8 cellular contexts compared by ENCODE assay signal in the genomic region with DNA sequence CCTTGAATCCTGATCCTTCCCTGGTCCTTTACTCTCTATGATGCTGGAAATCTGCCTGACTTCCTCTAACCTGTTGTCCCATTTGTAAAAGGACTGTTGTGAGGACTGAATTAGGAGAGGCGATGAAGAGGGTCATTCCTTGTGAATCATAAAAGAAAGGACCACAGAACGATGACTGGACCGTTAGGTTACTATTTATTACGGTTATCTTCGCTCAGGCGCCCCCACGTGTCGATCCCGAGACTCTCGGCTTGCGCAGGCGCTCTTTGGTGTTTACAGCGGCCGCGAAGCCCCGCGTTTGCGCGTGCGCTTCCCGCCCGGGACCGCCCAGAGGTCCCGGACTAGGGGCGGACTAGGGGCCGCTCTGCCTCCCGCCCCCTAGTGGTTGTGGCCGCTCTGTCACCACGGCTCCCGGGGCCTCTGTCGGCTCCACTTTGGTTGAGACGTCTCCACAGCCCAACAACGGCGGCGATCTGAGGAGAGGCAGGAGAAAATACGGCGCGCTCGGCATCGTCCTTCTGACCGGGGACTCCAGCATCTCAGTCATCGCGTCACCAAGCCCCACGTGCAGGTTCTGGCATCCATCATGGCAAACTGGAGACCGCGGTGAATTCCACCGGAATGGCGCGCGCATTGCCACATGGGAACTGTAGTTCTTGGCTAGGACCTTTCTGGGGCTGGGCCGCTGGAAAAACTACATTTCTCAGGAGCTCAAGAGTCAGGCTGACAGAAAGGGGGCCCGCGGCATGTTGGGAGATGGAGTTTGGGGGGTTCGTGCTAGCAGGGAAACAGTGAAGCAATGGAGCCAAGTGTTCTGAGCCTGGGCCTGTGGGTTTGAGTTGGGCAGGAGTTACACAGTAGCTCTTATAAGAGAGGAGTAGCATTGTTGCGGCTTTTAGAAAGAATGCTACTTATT. TPM values are rescaled to one million over a fixed set of nuclear protein-coding genes. Genes with fewer than 3 reads are reported as not detected.
DNase-seq lines count a peak whose midpoint lies in the region; ATAC-seq, FAIRE-seq and TF ChIP-seq lines count a peak whose summit lies in the region.

A gene with protein sequence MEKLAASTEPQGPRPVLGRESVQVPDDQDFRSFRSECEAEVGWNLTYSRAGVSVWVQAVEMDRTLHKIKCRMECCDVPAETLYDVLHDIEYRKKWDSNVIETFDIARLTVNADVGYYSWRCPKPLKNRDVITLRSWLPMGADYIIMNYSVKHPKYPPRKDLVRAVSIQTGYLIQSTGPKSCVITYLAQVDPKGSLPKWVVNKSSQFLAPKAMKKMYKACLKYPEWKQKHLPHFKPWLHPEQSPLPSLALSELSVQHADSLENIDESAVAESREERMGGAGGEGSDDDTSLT (minus strand): TSS at position 596 of the 916 bp plus-strand sequence. CDS start 12,866 bp downstream, outside the sequence.

- H3K9me3 ChIP-seq in T-helper 17 cell (ENCODE audit: control insufficient read depth, low read length, poor library complexity, severe bottlenecking) (no peaks in the 10 kb centered on the region), psoas muscle (no peaks in the 10 kb centered on the region)

- peak; percentile 92 for ATAC-seq in HG02885 (IDR thresholded peaks at IDR 0.05; ENCODE audit: poor library complexity, unreplicated experiment)
- ATAC-seq in T-helper 17 cell = peak; percentile 93
- ATAC-seq in left ventricle myocardium superior = peak; percentile 93
- ATAC-seq in psoas muscle = peak; percentile 92 to 96 (median 94)

- WGBS in psoas muscle, 3 donors = 1 to 2% (median 1%) methylated on average over 54 to 55 of the region's 55 CpGs

- H3K27me3 Mint-ChIP-seq in T-helper 17 cell = no peaks in the 10 kb centered on the region

- no peak for FAIRE-seq in urothelium cell line (lab: Jason Lieb, UNC)

- H3K4me3 Mint-ChIP-seq in T-helper 17 cell = peak within 1 kb of the TSS; percentile 95

- peak within 1 kb of the TSS; percentile 99 for H3K27ac Mint-ChIP-seq in T-helper 17 cell

- TF ChIP-seq CTCF in psoas muscle (IDR thresholded peaks at IDR 0.05) = peak; percentile 94

- peak within 1 kb of the TSS; percentile 99 for H3K27ac ChIP-seq in angular gyrus (ENCODE audit: low read depth, low read length)
- H3K27ac ChIP-seq in psoas muscle = peak within 1 kb of the TSS; percentile 91

- peaks cover 23% of the 10 kb centered on the region for H3K4me1 Mint-ChIP-seq in T-helper 17 cell

- no peaks in the 10 kb centered on the region for H3K36me3 ChIP-seq in psoas muscle (ENCODE audit: insufficient read depth in 1 of 2, low read depth in 1 of 2)

- peak; percentile 51 for TF ChIP-seq POLR2A in GM15510 (IDR thresholded peaks at IDR 0.05; ENCODE audit: borderline replicate concordance, extremely low read depth, insufficient read length)

- peak within 1 kb of the TSS; percentile 74 for H3K4me3 ChIP-seq in psoas muscle

- H3K36me3 Mint-ChIP-seq in T-helper 17 cell (ENCODE audit: low read depth) = no peaks in the 10 kb centered on the region

- peaks cover 24% of the 10 kb centered on the region for H3K4me1 ChIP-seq in psoas muscle

- intact Hi-C loops in left ventricle myocardium superior (cut with micrococcal nuclease) (loop anchor here (5.0 kb wide), 1 partner anchor 66 kb away; no protein-coding TSS in a partner anchor), psoas muscle (cut with DNase I) (loop anchor here (2.0 to 5.0 kb wide), 3 partner anchors 67 to 206 kb away; no protein-coding TSS in a partner anchor)

- DNase-seq in NCI-H1694 treated with DMSO at 0.1 percent for 48 hours (lab: John Stamatoyannopoulos, UW) (peak; percentile 89), T-helper 17 cell (peak; percentile 91 to 96 (median 92)), left ventricle myocardium superior (peak; percentile 99), psoas muscle (peak; percentile 96 to 98), urothelium cell line (ENCODE audit: low spot score) (peak; percentile 98)

- no peaks in the 10 kb centered on the region for H3K27me3 ChIP-seq in psoas muscle (ENCODE audit: insufficient read depth in 3 of 3, low read length in 2 of 3)

RNA-seq across cellular contexts. Expression of the gene that starts here (rescaled TPM):
- total RNA-seq in T-helper 17 cell = 10 to 100 TPM; 12.9 to 17.7 TPM
- total RNA-seq in left ventricle myocardium superior = 102 TPM
- total RNA-seq in psoas muscle = 10 to 100 TPM; 47.3 to 70.7 (median 57.7) TPM
- 10 to 100 TPM; 18.6 to 99.9 (median 57.3) TPM for polyA plus RNA-seq in psoas muscle

Comparison
In these comparisons a context has a peak if more than half of its experiments do, and no peak if none do; other contexts are left out.
1. Peak in every context shown above with its lines: DNase-seq, ATAC-seq, H3K4me3 ChIP-seq and H3K27ac ChIP-seq.